10 cellular contexts compared by ENCODE assay signal in the genomic region with DNA sequence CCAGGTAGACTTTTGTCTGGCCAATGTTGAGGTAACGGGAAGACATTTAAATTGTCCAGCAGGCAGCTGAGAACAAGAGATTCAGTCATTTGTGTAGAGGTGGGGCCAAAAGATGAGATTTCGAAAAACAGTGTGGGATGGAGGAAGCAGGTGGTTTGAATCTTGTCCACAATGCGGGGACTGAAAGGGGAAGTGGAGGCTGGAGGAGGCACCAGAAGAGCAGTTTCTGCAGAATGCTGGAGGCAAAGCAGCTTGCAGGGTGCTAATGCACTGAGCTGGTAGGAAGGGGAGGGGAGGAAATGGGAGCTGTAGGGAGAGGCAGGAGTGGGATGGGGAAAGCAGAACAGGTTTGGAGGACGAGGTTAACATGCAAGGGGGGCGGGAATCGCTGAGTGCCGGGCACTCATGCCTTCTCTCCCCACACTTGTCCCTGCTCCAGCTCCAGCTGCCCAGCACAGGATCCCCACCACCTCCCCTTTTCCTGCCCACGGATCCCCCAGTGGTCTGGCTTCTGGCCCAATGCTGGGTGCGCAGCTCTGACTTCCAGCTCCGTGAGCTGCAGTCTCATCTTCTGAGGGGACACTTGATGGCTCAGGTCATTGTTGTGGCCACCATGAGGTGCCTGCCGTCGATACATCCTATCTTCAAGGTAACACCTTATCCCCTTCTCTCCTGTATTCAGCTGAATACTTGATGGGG. TPM values are rescaled to one million over a fixed set of nuclear protein-coding genes. Genes with fewer than 3 reads are reported as not detected.
A peak's percentile ranks its signal among the peaks of the same experiment; 100 is the strongest.
DNase-seq lines count a peak whose midpoint lies in the region; ATAC-seq and TF ChIP-seq lines count a peak whose summit lies in the region.
"Had no signal": no experiment of that assay in that cellular context is flagged by ENCODE, and none has a peak within 500 bp of the region (broad histone marks: within the 10 kb centered on the region; RNA-seq: fewer than 3 reads in every experiment).

No MANE protein-coding gene starts in this region.

- H3K27ac ChIP-seq in CD4-positive, alpha-beta T cell (ENCODE audit: low read depth, low read length) = no peak overlapping the region
- H3K27ac ChIP-seq in RWPE1 = no peak overlapping the region

- CTCF ChIA-PET in CD4-positive, alpha-beta T cell (lab: Charles Lee) = no interaction called here
- CTCF ChIA-PET in RWPE1 (lab: Yijun Ruan, JAX) = no interaction called here

- intact Hi-C loops in CD4-positive, alpha-beta T cell (cut with DNase I, micrococcal nuclease) = loop anchor here in 1 of 2 experiments (10.0 kb wide), 1 partner anchor 254 kb away; no protein-coding TSS in a partner anchor

- no peak for DNase-seq in CD4-positive, alpha-beta T cell
- peak; percentile 30 for DNase-seq in GM19240 (ENCODE audit: insufficient read length, low spot score)
- no peak for DNase-seq in RWPE1 (ENCODE audit: low spot score)
- DNase-seq in DMS53 (lab: John Stamatoyannopoulos, UW) = no peak
- DNase-seq in NCI-H345 (lab: John Stamatoyannopoulos, UW) = no peak
- DNase-seq in activated T-cell treated with anti-CD3 and anti-CD28 coated beads, Interleukin-2, amount 50 U/mL, for 4 hours = no peak
- DNase-seq: activated CD4-positive, alpha-beta T cell treated with anti-CD3 and anti-CD28 coated beads for 4 hours had no signal

- H3K4me3 Mint-ChIP-seq in CD4-positive, alpha-beta T cell = peak overlapping the region; percentile 52
- H3K4me3 Mint-ChIP-seq in activated T-helper 17 cell treated with anti-CD3 and anti-CD28 coated beads, Interleukin-2, amount 50 U/mL, for 72 hours = peak overlapping the region; percentile 19
- H3K4me3 Mint-ChIP-seq in activated T-cell treated with anti-CD3 and anti-CD28 coated beads, Interleukin-2, amount 50 U/mL, for 4 hours = no peak overlapping the region

- H3K4me1 Mint-ChIP-seq in CD4-positive, alpha-beta T cell (ENCODE audit: low read depth) = peaks cover 29% of the 10 kb centered on the region
- H3K4me1 Mint-ChIP-seq in activated T-helper 17 cell treated with anti-CD3 and anti-CD28 coated beads, Interleukin-2, amount 50 U/mL, for 72 hours = peaks cover 28% of the 10 kb centered on the region
- H3K4me1 Mint-ChIP-seq in activated T-cell treated with anti-CD3 and anti-CD28 coated beads, Interleukin-2, amount 50 U/mL, for 4 hours (ENCODE audit: low read depth) = peaks cover 33% of the 10 kb centered on the region

- H3K27me3 ChIP-seq in CD4-positive, alpha-beta T cell (ENCODE audit: control insufficient read depth, insufficient read depth, low read length) = no peaks in the 10 kb centered on the region

- H3K27me3 Mint-ChIP-seq in CD4-positive, alpha-beta T cell = no peaks in the 10 kb centered on the region
- no peaks in the 10 kb centered on the region for H3K27me3 Mint-ChIP-seq in activated T-helper 17 cell treated with anti-CD3 and anti-CD28 coated beads, Interleukin-2, amount 50 U/mL, for 72 hours
- no peaks in the 10 kb centered on the region for H3K27me3 Mint-ChIP-seq in activated T-cell treated with anti-CD3 and anti-CD28 coated beads, Interleukin-2, amount 50 U/mL, for 4 hours (ENCODE audit: low read depth)

- no peaks in the 10 kb centered on the region for H3K9me3 ChIP-seq in CD4-positive, alpha-beta T cell (ENCODE audit: control insufficient read depth, low read length)

- POLR2A ChIA-PET in CD4-positive, alpha-beta T cell (lab: Charles Lee) = interaction anchor here (1.4 kb wide), 1 partner anchor 9 kb away, joined by 3 read pairs; the partner anchor contains the start of genes C17orf100 and MED31
- POLR2A ChIA-PET in RWPE1 (lab: Yijun Ruan, JAX; ENCODE audit: low non-redundant PET) = no interaction called here

- H3K9me3 Mint-ChIP-seq in CD4-positive, alpha-beta T cell = no peaks in the 10 kb centered on the region
- H3K9me3 Mint-ChIP-seq in activated T-helper 17 cell treated with anti-CD3 and anti-CD28 coated beads, Interleukin-2, amount 50 U/mL, for 72 hours = no peaks in the 10 kb centered on the region
- no peaks in the 10 kb centered on the region for H3K9me3 Mint-ChIP-seq in activated T-cell treated with anti-CD3 and anti-CD28 coated beads, Interleukin-2, amount 50 U/mL, for 4 hours

- H3K36me3 Mint-ChIP-seq in CD4-positive, alpha-beta T cell (ENCODE audit: low read depth) = peaks cover 14% of the 10 kb centered on the region
- H3K36me3 Mint-ChIP-seq in activated T-helper 17 cell treated with anti-CD3 and anti-CD28 coated beads, Interleukin-2, amount 50 U/mL, for 72 hours (ENCODE audit: low read depth) = peaks cover 5% of the 10 kb centered on the region
- no peaks in the 10 kb centered on the region for H3K36me3 Mint-ChIP-seq in activated T-cell treated with anti-CD3 and anti-CD28 coated beads, Interleukin-2, amount 50 U/mL, for 4 hours (ENCODE audit: insufficient read depth)

- peak overlapping the region; percentile 67 for H3K27ac Mint-ChIP-seq in CD4-positive, alpha-beta T cell
- peak overlapping the region; percentile 8 for H3K27ac Mint-ChIP-seq in activated T-helper 17 cell treated with anti-CD3 and anti-CD28 coated beads, Interleukin-2, amount 50 U/mL, for 72 hours

- TF ChIP-seq CTCF in CD4-positive, alpha-beta T cell (IDR thresholded peaks at IDR 0.05) = no peak
- no peak for TF ChIP-seq CTCF in RWPE1 (conservative IDR thresholded peaks at IDR 0.05; ENCODE audit: low read depth)

- ATAC-seq in CD4-positive, alpha-beta T cell (ENCODE audit: poor library complexity) = no peak
- peak; percentile 65 for ATAC-seq in HG03378 (IDR thresholded peaks at IDR 0.05; ENCODE audit: unreplicated experiment)
- peak; percentile 65 for ATAC-seq in activated T-helper 17 cell treated with anti-CD3 and anti-CD28 coated beads, Interleukin-2, amount 50 U/mL, for 72 hours (replicated peaks)
- no peak for ATAC-seq in activated T-cell treated with anti-CD3 and anti-CD28 coated beads, Interleukin-2, amount 50 U/mL, for 4 hours

RNA-seq across cellular contexts. Expression of gene C17orf100, which starts 9.4 kb away (rescaled TPM):
- total RNA-seq in CD4-positive, alpha-beta T cell = under 1 TPM; 0.69 to 0.70 TPM
- 1 to 10 TPM; 1.1 to 3.0 TPM for total RNA-seq in activated T-helper 17 cell treated with anti-CD3 and anti-CD28 coated beads, Interleukin-2, amount 50 U/mL, for 72 hours
- 1 to 10 TPM in 2 of 3 donors, under 1 TPM in 1; 0.90 to 1.8 (median 1.1) TPM for total RNA-seq in activated T-cell treated with anti-CD3 and anti-CD28 coated beads, Interleukin-2, amount 50 U/mL, for 4 hours

RNA-seq across cellular contexts. Expression of gene MED31, which starts 9.5 kb away (rescaled TPM):
- total RNA-seq in CD4-positive, alpha-beta T cell = 10 to 100 TPM; 31.4 to 32.0 TPM
- total RNA-seq in activated T-helper 17 cell treated with anti-CD3 and anti-CD28 coated beads, Interleukin-2, amount 50 U/mL, for 72 hours = 10 to 100 TPM; 17.5 to 20.2 TPM
- 10 to 100 TPM; 20.6 to 28.1 (median 25.2) TPM for total RNA-seq in activated T-cell treated with anti-CD3 and anti-CD28 coated beads, Interleukin-2, amount 50 U/mL, for 4 hours

RNA-seq across cellular contexts. Expression of gene TXNDC17, which starts 20.1 kb away (rescaled TPM):
- 10 to 100 TPM; 13.2 to 17.7 TPM for total RNA-seq in CD4-positive, alpha-beta T cell
- total RNA-seq in activated T-helper 17 cell treated with anti-CD3 and anti-CD28 coated beads, Interleukin-2, amount 50 U/mL, for 72 hours = 100 to 1,000 TPM; 114 to 160 TPM
- total RNA-seq in activated T-cell treated with anti-CD3 and anti-CD28 coated beads, Interleukin-2, amount 50 U/mL, for 4 hours = 100 to 1,000 TPM; 107 to 122 (median 108) TPM

RNA-seq across cellular contexts. Expression of gene KIAA0753, which starts 20.4 kb away (rescaled TPM):
- 10 to 100 TPM in 1 of 2 experiments, 1 to 10 TPM in 1; 8.9 to 11.7 TPM for total RNA-seq in CD4-positive, alpha-beta T cell
- total RNA-seq in activated T-helper 17 cell treated with anti-CD3 and anti-CD28 coated beads, Interleukin-2, amount 50 U/mL, for 72 hours = 10 to 100 TPM; 17.6 to 24.2 TPM
- 10 to 100 TPM; 16.9 to 19.2 (median 17.1) TPM for total RNA-seq in activated T-cell treated with anti-CD3 and anti-CD28 coated beads, Interleukin-2, amount 50 U/mL, for 4 hours

RNA-seq across cellular contexts. Expression of gene SLC13A5, which starts 52.3 kb away (rescaled TPM):
- not detected for total RNA-seq in CD4-positive, alpha-beta T cell
- total RNA-seq in activated T-helper 17 cell treated with anti-CD3 and anti-CD28 coated beads, Interleukin-2, amount 50 U/mL, for 72 hours = not detected
- under 1 TPM in 1 of 3 donors, not detected in 2; 0.13 TPM for total RNA-seq in activated T-cell treated with anti-CD3 and anti-CD28 coated beads, Interleukin-2, amount 50 U/mL, for 4 hours
- total RNA-seq: endothelial cell of umbilical vein had no signal

Comparison
In these comparisons a context has a peak if more than half of its experiments do, and no peak if none do; other contexts are left out.
1. ATAC-seq: peak in HG03378 (single experiment) and activated T-helper 17 cell treated with anti-CD3 and anti-CD28 coated beads, Interleukin-2, amount 50 U/mL, for 72 hours (single experiment); none in CD4-positive, alpha-beta T cell (single experiment) and activated T-cell treated with anti-CD3 and anti-CD28 coated beads, Interleukin-2, amount 50 U/mL, for 4 hours (0 of 2).
2. RNA of gene TXNDC17, which starts 20.1 kb away (total RNA-seq): 114 to 160 TPM in activated T-helper 17 cell treated with anti-CD3 and anti-CD28 coated beads, Interleukin-2, amount 50 U/mL, for 72 hours and 107 to 122 TPM in activated T-cell treated with anti-CD3 and anti-CD28 coated beads, Interleukin-2, amount 50 U/mL, for 4 hours; 13.2 to 17.7 TPM in CD4-positive, alpha-beta T cell; every median in the first group is over 4 times any median in the second.